In genomic region chr4:45293335-45293734, GRCh38 we compare ENCODE assay signal across 24 cellular contexts.
"Had no signal": no experiment of that assay in that cellular context is flagged by ENCODE, and none has a peak within 500 bp of the region (broad histone marks: within the 10 kb centered on the region; RNA-seq: fewer than 3 reads in every experiment).

No MANE protein-coding gene starts in this region.

- H3K4me3 ChIP-seq: coronary artery, dorsolateral prefrontal cortex, esophagus muscularis mucosa, gastroesophageal sphincter, heart left ventricle, hepatocyte, left lung, lower lobe of right lung, mucosa of descending colon had no signal

- H2AFZ ChIP-seq: hepatocyte had no signal

- H3K4me2 ChIP-seq: hepatocyte had no signal

- H3K36me3 ChIP-seq: esophagus muscularis mucosa, gastroesophageal sphincter, heart left ventricle, left lung, lower lobe of right lung had no signal

- H3K4me1 Mint-ChIP-seq: immature natural killer cell, mesothelial cell of epicardium had no signal

- H3K4me3 Mint-ChIP-seq: immature natural killer cell, mesothelial cell of epicardium had no signal

- H3K36me3 Mint-ChIP-seq: immature natural killer cell, mesothelial cell of epicardium had no signal

- FAIRE-seq: colon, endothelial cell of umbilical vein, frontal cortex, keratinocyte had no signal

- H3K9me3 ChIP-seq: esophagus muscularis mucosa, lower lobe of right lung had no signal

- H3K27ac Mint-ChIP-seq: immature natural killer cell, mesothelial cell of epicardium had no signal

- DNase-seq: dermis blood vessel endothelial cell; effector CD4-positive, alpha-beta T cell; effector memory CD4-positive, alpha-beta T cell; foreskin keratinocyte; hypothalamus; immature natural killer cell; kidney glomerular epithelial cell; left cardiac atrium; left ventricle myocardium superior; lower lobe of right lung; mesenchymal stem cell; mucosa of descending colon had no signal

- H3K79me2 ChIP-seq: hepatocyte had no signal

- H3K27me3 ChIP-seq: dorsolateral prefrontal cortex, esophagus muscularis mucosa, foreskin keratinocyte, gastroesophageal sphincter, heart left ventricle, hepatocyte, left lung had no signal

- H3K4me1 ChIP-seq: foreskin keratinocyte, heart left ventricle, left lung, lower lobe of right lung had no signal

- H3K27ac ChIP-seq: coronary artery, dorsolateral prefrontal cortex, esophagus muscularis mucosa, foreskin keratinocyte, gastroesophageal sphincter, heart left ventricle, hepatocyte, left lung, lower lobe of right lung had no signal
